Comparison of ENCODE assay signal across 8 cellular contexts in the genomic region with DNA sequence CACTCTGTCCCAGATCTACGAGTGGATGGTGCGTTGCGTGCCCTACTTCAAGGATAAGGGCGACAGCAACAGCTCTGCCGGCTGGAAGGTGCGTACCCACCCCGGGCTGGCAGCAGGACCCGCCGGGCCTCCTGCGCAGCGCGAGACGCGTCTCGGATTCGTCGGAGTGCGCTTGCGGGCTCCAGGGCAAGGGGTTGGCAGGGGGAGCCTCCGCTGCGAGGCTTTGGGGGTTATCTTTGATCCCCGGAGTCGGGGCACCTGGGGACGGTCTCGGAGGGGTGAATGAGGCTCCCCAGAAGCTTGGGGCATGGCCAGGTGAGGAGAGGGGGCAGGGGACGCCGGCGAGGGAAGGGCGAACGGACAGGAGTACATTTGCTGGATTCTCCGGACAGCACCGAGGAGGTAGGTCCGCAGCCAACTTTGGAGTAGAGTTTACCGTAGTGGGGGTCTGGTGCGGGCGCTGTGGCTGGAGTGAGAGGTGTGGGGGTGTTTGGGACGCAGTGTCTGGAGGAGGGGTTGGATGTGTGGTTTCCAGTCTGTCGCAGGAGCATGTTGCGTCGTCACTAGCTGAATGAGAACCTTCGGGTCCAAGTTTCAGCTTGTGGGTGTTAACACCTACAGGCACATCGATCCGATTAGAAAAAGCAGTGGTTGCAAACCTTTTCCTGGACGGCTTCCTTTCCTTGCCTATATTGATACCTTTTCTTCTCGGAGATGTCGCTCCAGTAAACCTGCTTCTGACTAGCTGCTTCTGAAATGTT. TPM values are rescaled to one million over a fixed set of nuclear protein-coding genes. Genes with fewer than 3 reads are reported as not detected.
A peak's percentile ranks its signal among the peaks of the same experiment; 100 is the strongest.
DNase-seq lines count a peak whose midpoint lies in the region; ATAC-seq and TF ChIP-seq lines count a peak whose summit lies in the region.

No MANE protein-coding gene starts in this region.

- ATAC-seq in stimulated activated naive B cell treated with anti-CD40 and anti-IgM and Interleukin-4, amounts not matched to agents 10 μg/mL and 1 μg/mL and 100 μg/mL, for 72 hours (replicated peaks) = no peak
- ATAC-seq in GM19035 (IDR thresholded peaks at IDR 0.05; ENCODE audit: unreplicated experiment) = no peak

- peak overlapping the region; percentile 93 for H3K4me3 ChIP-seq in BE2C (ENCODE audit: low read depth, low read length)

- no peak for TF ChIP-seq CTCF in BE2C (IDR thresholded peaks at IDR 0.05; ENCODE audit: low read depth, low read length)

- peaks cover 2 to 3% of the 10 kb centered on the region in 2 donors for H3K9me3 Mint-ChIP-seq in stimulated activated naive B cell treated with anti-CD40 and anti-IgM and Interleukin-4, amounts not matched to agents 10 μg/mL and 1 μg/mL and 100 μg/mL, for 72 hours

- H3K27me3 Mint-ChIP-seq in stimulated activated naive B cell treated with anti-CD40 and anti-IgM and Interleukin-4, amounts not matched to agents 10 μg/mL and 1 μg/mL and 100 μg/mL, for 72 hours = peaks cover 8% of the 10 kb centered on the region in 2 donors

- peak overlapping the region; percentile 80 to 82 for H3K4me3 Mint-ChIP-seq in stimulated activated naive B cell treated with anti-CD40 and anti-IgM and Interleukin-4, amounts not matched to agents 10 μg/mL and 1 μg/mL and 100 μg/mL, for 72 hours

- H3K27me3 ChIP-seq in BE2C = no peaks in the 10 kb centered on the region

- H3K36me3 ChIP-seq in BE2C = no peaks in the 10 kb centered on the region

- peaks cover 30 to 58% of the 10 kb centered on the region in 2 donors for H3K4me1 Mint-ChIP-seq in stimulated activated naive B cell treated with anti-CD40 and anti-IgM and Interleukin-4, amounts not matched to agents 10 μg/mL and 1 μg/mL and 100 μg/mL, for 72 hours

- H3K27ac Mint-ChIP-seq in stimulated activated naive B cell treated with anti-CD40 and anti-IgM and Interleukin-4, amounts not matched to agents 10 μg/mL and 1 μg/mL and 100 μg/mL, for 72 hours = peak overlapping the region; percentile 91

- in situ Hi-C loops in KBM-7 (cut with MboI; ENCODE audit: low pct_unique_long_range_greater_than_20kb, low sequenced_read_pairs) = loop anchor here (25.0 kb wide), 1 partner anchor 225 kb away; no protein-coding TSS in a partner anchor

- H3K9me3 ChIP-seq in BE2C = no peaks in the 10 kb centered on the region

- H3K36me3 Mint-ChIP-seq in stimulated activated naive B cell treated with anti-CD40 and anti-IgM and Interleukin-4, amounts not matched to agents 10 μg/mL and 1 μg/mL and 100 μg/mL, for 72 hours = peaks cover 12 to 17% of the 10 kb centered on the region in 2 donors

- DNase-seq in BE2C (peak; percentile 43), HuH-7 (ENCODE audit: low spot score) (peak; percentile 17), astrocyte of the hippocampus (ENCODE audit: low read depth, low spot score) (peak; percentile 57), islet precursor cell (peak; percentile 60), KBM-7 (no peak)
- peak; percentile 15 for DNase-seq in stimulated activated naive B cell treated with anti-CD40 and anti-IgM and Interleukin-4, amounts not matched to agents 10 μg/mL and 1 μg/mL and 100 μg/mL, for 72 hours
- DNase-seq in activated CD4-positive, CD25-positive, alpha-beta regulatory T cell treated with anti-CD3 and anti-CD28 coated beads, Interleukin-2, amount 50 U/mL, for 72 hours = no peak

- H3K4me1 ChIP-seq in BE2C = peaks cover 20% of the 10 kb centered on the region

RNA-seq across cellular contexts. Expression of a gene that starts 1.2 kb away (rescaled TPM):
- 25.3 TPM for polyA plus RNA-seq in BE2C (2012; ENCODE audit: insufficient read depth, insufficient read length, low read depth)

Comparison
In these comparisons a context has a peak if more than half of its experiments do, and no peak if none do; other contexts are left out.
1. DNase-seq: peak in BE2C (single experiment), HuH-7 (single experiment), astrocyte of the hippocampus (single experiment), islet precursor cell (single experiment) and stimulated activated naive B cell treated with anti-CD40 and anti-IgM and Interleukin-4, amounts not matched to agents 10 μg/mL and 1 μg/mL and 100 μg/mL, for 72 hours (single experiment); none in activated CD4-positive, CD25-positive, alpha-beta regulatory T cell treated with anti-CD3 and anti-CD28 coated beads, Interleukin-2, amount 50 U/mL, for 72 hours (single experiment) and KBM-7 (single experiment).